Comparison of ENCODE assay signal across 27 cellular contexts in genomic region chr2:120390381-120391055, GRCh38. TPM values are rescaled to one million over a fixed set of nuclear protein-coding genes. Genes with fewer than 3 reads are reported as not detected.
A peak's percentile ranks its signal among the peaks of the same experiment; 100 is the strongest.
DNase-seq lines count a peak whose midpoint lies in the region; ATAC-seq and TF ChIP-seq lines count a peak whose summit lies in the region.
"Had no signal": no experiment of that assay in that cellular context is flagged by ENCODE, and none has a peak within 500 bp of the region (broad histone marks: within the 10 kb centered on the region; RNA-seq: fewer than 3 reads in every experiment).

No MANE protein-coding gene starts in this region.

- H3K27ac Mint-ChIP-seq in activated T-cell treated with anti-CD3 and anti-CD28 coated beads, Interleukin-2, amount 50 U/mL, for 72 hours = no peak overlapping the region
- no peak overlapping the region for H3K27ac Mint-ChIP-seq in activated CD4-positive, alpha-beta memory T cell treated with anti-CD3 and anti-CD28 coated beads, Interleukin-2, amount 10 ng/mL, durations not matched to agents 7 days and 5 days
- H3K27ac Mint-ChIP-seq: activated naive CD4-positive, alpha-beta T cell treated with anti-CD3 and anti-CD28 coated beads for 36 hours; natural killer cell; stimulated activated effector memory CD8-positive, alpha-beta T cell treated with anti-CD3 and anti-CD28 coated beads, Interleukin-12 subunit alpha, Interleukin-12 subunit beta, amount 100 ng/mL, for 72 hours; T-helper 17 cell had no signal

- H3K4me1 ChIP-seq in right lobe of liver (no peaks in the 10 kb centered on the region), spleen (no peaks in the 10 kb centered on the region)
- H3K4me1 ChIP-seq: breast epithelium, uterus had no signal

- no peaks in the 10 kb centered on the region for H3K36me3 Mint-ChIP-seq in activated T-cell treated with anti-CD3 and anti-CD28 coated beads, Interleukin-2, amount 50 U/mL, for 72 hours (ENCODE audit: insufficient read depth in 2 of 2)
- no peaks in the 10 kb centered on the region for H3K36me3 Mint-ChIP-seq in activated CD4-positive, alpha-beta memory T cell treated with anti-CD3 and anti-CD28 coated beads, Interleukin-2, amount 10 ng/mL, durations not matched to agents 7 days and 5 days (ENCODE audit: low read depth)
- H3K36me3 Mint-ChIP-seq: natural killer cell; stimulated activated effector memory CD8-positive, alpha-beta T cell treated with anti-CD3 and anti-CD28 coated beads, Interleukin-12 subunit alpha, Interleukin-12 subunit beta, amount 100 ng/mL, for 72 hours had no signal

- POLR2A ChIA-PET in activated CD4-positive, alpha-beta memory T cell treated with anti-CD3 and anti-CD28 coated beads, Interleukin-2, amount 10 ng/mL, durations not matched to agents 7 days and 5 days (lab: Charles Lee) = no interaction called here

- no peak for TF ChIP-seq CTCF in right lobe of liver (IDR thresholded peaks at IDR 0.05)
- TF ChIP-seq CTCF in spleen (IDR thresholded peaks at IDR 0.05 in 8 of 11, conservative IDR thresholded peaks at IDR 0.05 in 3 of 11) = no peak

- no peaks in the 10 kb centered on the region for H3K27me3 ChIP-seq in right lobe of liver
- peaks cover 0 to 41% (median under 1%) of the 10 kb centered on the region in 7 donors for H3K27me3 ChIP-seq in spleen (replicated peaks in 1 of 7)
- H3K27me3 ChIP-seq: breast epithelium, uterus had no signal

- no peak overlapping the region for H3K4me3 Mint-ChIP-seq in activated T-cell treated with anti-CD3 and anti-CD28 coated beads, Interleukin-2, amount 50 U/mL, for 72 hours
- H3K4me3 Mint-ChIP-seq in activated CD4-positive, alpha-beta memory T cell treated with anti-CD3 and anti-CD28 coated beads, Interleukin-2, amount 10 ng/mL, durations not matched to agents 7 days and 5 days = no peak overlapping the region
- H3K4me3 Mint-ChIP-seq: activated naive CD4-positive, alpha-beta T cell treated with anti-CD3 and anti-CD28 coated beads for 36 hours; H9; natural killer cell; stimulated activated effector memory CD8-positive, alpha-beta T cell treated with anti-CD3 and anti-CD28 coated beads, Interleukin-12 subunit alpha, Interleukin-12 subunit beta, amount 100 ng/mL, for 72 hours; T-helper 17 cell had no signal

- peaks cover 0 to 2% of the 10 kb centered on the region in 2 donors for H3K9me3 Mint-ChIP-seq in activated T-cell treated with anti-CD3 and anti-CD28 coated beads, Interleukin-2, amount 50 U/mL, for 72 hours
- no peaks in the 10 kb centered on the region for H3K9me3 Mint-ChIP-seq in activated CD4-positive, alpha-beta memory T cell treated with anti-CD3 and anti-CD28 coated beads, Interleukin-2, amount 10 ng/mL, durations not matched to agents 7 days and 5 days
- H3K9me3 Mint-ChIP-seq: activated naive CD4-positive, alpha-beta T cell treated with anti-CD3 and anti-CD28 coated beads for 36 hours; H9; natural killer cell; stimulated activated effector memory CD8-positive, alpha-beta T cell treated with anti-CD3 and anti-CD28 coated beads, Interleukin-12 subunit alpha, Interleukin-12 subunit beta, amount 100 ng/mL, for 72 hours had no signal

- H3K27me3 Mint-ChIP-seq in activated T-cell treated with anti-CD3 and anti-CD28 coated beads, Interleukin-2, amount 50 U/mL, for 72 hours (ENCODE audit: low read depth) = no peaks in the 10 kb centered on the region
- H3K27me3 Mint-ChIP-seq in activated CD4-positive, alpha-beta memory T cell treated with anti-CD3 and anti-CD28 coated beads, Interleukin-2, amount 10 ng/mL, durations not matched to agents 7 days and 5 days = no peaks in the 10 kb centered on the region

- H3K4me3 ChIP-seq in right lobe of liver (no peak overlapping the region), spleen (no peak overlapping the region)
- H3K4me3 ChIP-seq: breast epithelium, SK-N-MC, uterus had no signal

- WGBS in right lobe of liver (ENCODE audit: insufficient coverage, low coverage, low lambda C conversion rate, missing lambda C conversion rate) = 70% methylated on average over 8 of the region's 11 CpGs
- 76 to 91% (median 84%) methylated on average over 10 to 11 of the region's 11 CpGs for WGBS in spleen, 5 donors

- DNase-seq in activated T-cell treated with anti-CD3 and anti-CD28 coated beads, Interleukin-2, amount 50 U/mL, for 1 hour = peak; percentile 4
- no peak for DNase-seq in activated T-cell treated with anti-CD3 and anti-CD28 coated beads, Interleukin-2, amount 50 U/mL, for 72 hours
- DNase-seq in activated CD4-positive, alpha-beta memory T cell treated with anti-CD3 and anti-CD28 coated beads, Interleukin-2, amount 10 ng/mL, durations not matched to agents 7 days and 5 days = peak; percentile 2
- DNase-seq in right lobe of liver = peak in 2 of 3 donors; percentile 37 to 51
- peak; percentile 20 for DNase-seq in spleen
- no peak for DNase-seq in NCI-H1417 (lab: John Stamatoyannopoulos, UW)
- DNase-seq in T-helper 1 cell = no peak
- no peak for DNase-seq in NCI-H748 (lab: John Stamatoyannopoulos, UW; ENCODE audit: unreplicated experiment)
- DNase-seq: 8988T; activated CD8-positive, alpha-beta memory T cell treated with anti-CD3 and anti-CD28 coated beads for 24 hours; activated naive CD4-positive, alpha-beta T cell treated with anti-CD3 and anti-CD28 coated beads for 36 hours; effector CD8-positive, alpha-beta T cell; erythroblast; H9; IMR-90; natural killer cell; NCI-H1048; NCI-H1930; NCI-H2227 treated with DMSO at 0.1 percent for 48 hours; NCI-H774; stimulated activated CD4-positive, alpha-beta T cell treated with anti-CD3 and anti-CD28 coated beads, Interleukin-12 subunit alpha, Interleukin-12 subunit beta, amount 100 ng/mL, for 4 hours; stimulated activated CD4-positive, alpha-beta T cell treated with anti-CD3 and anti-CD28 coated beads, Interleukin-4, amount 100 ng/mL, for 1 hour; uterus had no signal

- ATAC-seq in activated T-cell treated with anti-CD3 and anti-CD28 coated beads, Interleukin-2, amount 50 U/mL, for 72 hours (replicated peaks in 1 of 2) = no peak
- ATAC-seq in right lobe of liver = no peak
- ATAC-seq: natural killer cell; stimulated activated effector memory CD8-positive, alpha-beta T cell treated with anti-CD3 and anti-CD28 coated beads, Interleukin-12 subunit alpha, Interleukin-12 subunit beta, amount 100 ng/mL, for 72 hours; T-helper 17 cell had no signal

- H3K4me1 Mint-ChIP-seq in activated T-cell treated with anti-CD3 and anti-CD28 coated beads, Interleukin-2, amount 50 U/mL, for 72 hours (ENCODE audit: low read depth) = no peaks in the 10 kb centered on the region
- H3K4me1 Mint-ChIP-seq in activated CD4-positive, alpha-beta memory T cell treated with anti-CD3 and anti-CD28 coated beads, Interleukin-2, amount 10 ng/mL, durations not matched to agents 7 days and 5 days = no peaks in the 10 kb centered on the region
- H3K4me1 Mint-ChIP-seq: stimulated activated effector memory CD8-positive, alpha-beta T cell treated with anti-CD3 and anti-CD28 coated beads, Interleukin-12 subunit alpha, Interleukin-12 subunit beta, amount 100 ng/mL, for 72 hours; T-helper 17 cell had no signal

- H3K36me3 ChIP-seq in right lobe of liver (no peaks in the 10 kb centered on the region), spleen (no peaks in the 10 kb centered on the region)
- H3K36me3 ChIP-seq: breast epithelium, uterus had no signal

- CTCF ChIA-PET in activated CD4-positive, alpha-beta memory T cell treated with anti-CD3 and anti-CD28 coated beads, Interleukin-2, amount 10 ng/mL, durations not matched to agents 7 days and 5 days (lab: Charles Lee) = no interaction called here

- H3K27ac ChIP-seq in right lobe of liver = no peak overlapping the region
- H3K27ac ChIP-seq in spleen = no peak overlapping the region
- H3K27ac ChIP-seq: breast epithelium, SK-N-MC, uterus had no signal

- intact Hi-C loops in right lobe of liver (cut with DNase I) = no loop called here
- intact Hi-C loops in spleen (cut with DNase I; ENCODE audit: low total_unique reads) = no loop called here

- no peaks in the 10 kb centered on the region for H3K9me3 ChIP-seq in right lobe of liver
- peaks cover 0 to 5% (median 0%) of the 10 kb centered on the region in 8 donors for H3K9me3 ChIP-seq in spleen
- H3K9me3 ChIP-seq: breast epithelium, uterus had no signal

- TF ChIP-seq POLR2A in right lobe of liver (IDR thresholded peaks at IDR 0.05) (no peak), spleen (IDR thresholded peaks at IDR 0.05) (no peak)

RNA-seq across cellular contexts. Expression of gene INHBB, which starts 44.6 kb away (rescaled TPM):
- total RNA-seq in activated T-cell treated with anti-CD3 and anti-CD28 coated beads, Interleukin-2, amount 50 U/mL, for 72 hours = not detected
- not detected for total RNA-seq in activated CD4-positive, alpha-beta memory T cell treated with anti-CD3 and anti-CD28 coated beads, Interleukin-2, amount 10 ng/mL, durations not matched to agents 7 days and 5 days
- 10 to 100 TPM in 3 of 6 experiments, 1 to 10 TPM in 2, under 1 TPM in 1; 0.37 to 15.9 (median 9.6) TPM for total RNA-seq in right lobe of liver
- total RNA-seq in spleen = 1 to 10 TPM in 2 of 7 donors, under 1 TPM in 5; 0.29 to 1.4 (median 0.68) TPM
- polyA plus RNA-seq in spleen = 1 to 10 TPM in 1 of 3 donors, under 1 TPM in 2; 0.26 to 1.5 (median 0.58) TPM
- total RNA-seq: activated naive CD4-positive, alpha-beta T cell treated with anti-CD3 and anti-CD28 coated beads for 36 hours; T-helper 17 cell had no signal

Comparison
In these comparisons a context has a peak if more than half of its experiments do, and no peak if none do; other contexts are left out.
1. DNase-seq: peak in activated T-cell treated with anti-CD3 and anti-CD28 coated beads, Interleukin-2, amount 50 U/mL, for 1 hour (single experiment), activated CD4-positive, alpha-beta memory T cell treated with anti-CD3 and anti-CD28 coated beads, Interleukin-2, amount 10 ng/mL, durations not matched to agents 7 days and 5 days (single experiment), right lobe of liver (2 of 3) and spleen (single experiment); none in activated T-cell treated with anti-CD3 and anti-CD28 coated beads, Interleukin-2, amount 50 U/mL, for 72 hours (0 of 2), NCI-H1417 (0 of 3), T-helper 1 cell (0 of 5) and NCI-H748 (single experiment).